In the genomic region with DNA sequence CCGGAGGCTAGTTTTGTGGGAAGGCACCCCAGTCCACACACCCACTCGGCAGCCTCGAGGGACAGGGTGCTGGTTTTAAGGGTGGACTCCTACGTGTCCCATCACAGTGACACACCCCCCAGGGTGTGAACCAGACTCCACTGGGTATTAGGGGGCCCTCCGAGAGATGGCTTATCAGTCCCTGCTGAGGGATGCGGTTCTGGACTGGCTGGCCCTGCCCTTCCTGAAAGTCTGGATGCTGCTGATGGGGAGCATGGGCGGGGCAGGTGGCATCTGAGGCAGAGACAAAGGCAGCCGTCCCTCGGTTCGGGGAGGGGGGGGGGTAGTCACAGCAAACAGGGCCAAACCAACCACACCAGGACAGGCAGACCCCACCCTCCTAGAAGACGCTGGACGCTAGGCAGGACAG, we compare ENCODE assay signal across 1 cellular context.
TF ChIP-seq lines count a peak whose summit lies in the region.

No MANE protein-coding gene starts in this region.

TF ChIP-seq in A549, 52 proteins besides CTCF, POLR2A, EP300 and RAD21 (continued from another document):
- TF ChIP-seq, protein P1, sequence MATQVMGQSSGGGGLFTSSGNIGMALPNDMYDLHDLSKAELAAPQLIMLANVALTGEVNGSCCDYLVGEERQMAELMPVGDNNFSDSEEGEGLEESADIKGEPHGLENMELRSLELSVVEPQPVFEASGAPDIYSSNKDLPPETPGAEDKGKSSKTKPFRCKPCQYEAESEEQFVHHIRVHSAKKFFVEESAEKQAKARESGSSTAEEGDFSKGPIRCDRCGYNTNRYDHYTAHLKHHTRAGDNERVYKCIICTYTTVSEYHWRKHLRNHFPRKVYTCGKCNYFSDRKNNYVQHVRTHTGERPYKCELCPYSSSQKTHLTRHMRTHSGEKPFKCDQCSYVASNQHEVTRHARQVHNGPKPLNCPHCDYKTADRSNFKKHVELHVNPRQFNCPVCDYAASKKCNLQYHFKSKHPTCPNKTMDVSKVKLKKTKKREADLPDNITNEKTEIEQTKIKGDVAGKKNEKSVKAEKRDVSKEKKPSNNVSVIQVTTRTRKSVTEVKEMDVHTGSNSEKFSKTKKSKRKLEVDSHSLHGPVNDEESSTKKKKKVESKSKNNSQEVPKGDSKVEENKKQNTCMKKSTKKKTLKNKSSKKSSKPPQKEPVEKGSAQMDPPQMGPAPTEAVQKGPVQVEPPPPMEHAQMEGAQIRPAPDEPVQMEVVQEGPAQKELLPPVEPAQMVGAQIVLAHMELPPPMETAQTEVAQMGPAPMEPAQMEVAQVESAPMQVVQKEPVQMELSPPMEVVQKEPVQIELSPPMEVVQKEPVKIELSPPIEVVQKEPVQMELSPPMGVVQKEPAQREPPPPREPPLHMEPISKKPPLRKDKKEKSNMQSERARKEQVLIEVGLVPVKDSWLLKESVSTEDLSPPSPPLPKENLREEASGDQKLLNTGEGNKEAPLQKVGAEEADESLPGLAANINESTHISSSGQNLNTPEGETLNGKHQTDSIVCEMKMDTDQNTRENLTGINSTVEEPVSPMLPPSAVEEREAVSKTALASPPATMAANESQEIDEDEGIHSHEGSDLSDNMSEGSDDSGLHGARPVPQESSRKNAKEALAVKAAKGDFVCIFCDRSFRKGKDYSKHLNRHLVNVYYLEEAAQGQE (IDR thresholded peaks at IDR 0.05): no peak
- TF ChIP-seq, protein P2, sequence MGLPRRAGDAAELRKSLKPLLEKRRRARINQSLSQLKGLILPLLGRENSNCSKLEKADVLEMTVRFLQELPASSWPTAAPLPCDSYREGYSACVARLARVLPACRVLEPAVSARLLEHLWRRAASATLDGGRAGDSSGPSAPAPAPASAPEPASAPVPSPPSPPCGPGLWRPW (IDR thresholded peaks at IDR 0.05): no peak
TF ChIP-seq in A549: peak in this region for 0.
